ENCODE assay signal across 28 cellular contexts in the genomic region with DNA sequence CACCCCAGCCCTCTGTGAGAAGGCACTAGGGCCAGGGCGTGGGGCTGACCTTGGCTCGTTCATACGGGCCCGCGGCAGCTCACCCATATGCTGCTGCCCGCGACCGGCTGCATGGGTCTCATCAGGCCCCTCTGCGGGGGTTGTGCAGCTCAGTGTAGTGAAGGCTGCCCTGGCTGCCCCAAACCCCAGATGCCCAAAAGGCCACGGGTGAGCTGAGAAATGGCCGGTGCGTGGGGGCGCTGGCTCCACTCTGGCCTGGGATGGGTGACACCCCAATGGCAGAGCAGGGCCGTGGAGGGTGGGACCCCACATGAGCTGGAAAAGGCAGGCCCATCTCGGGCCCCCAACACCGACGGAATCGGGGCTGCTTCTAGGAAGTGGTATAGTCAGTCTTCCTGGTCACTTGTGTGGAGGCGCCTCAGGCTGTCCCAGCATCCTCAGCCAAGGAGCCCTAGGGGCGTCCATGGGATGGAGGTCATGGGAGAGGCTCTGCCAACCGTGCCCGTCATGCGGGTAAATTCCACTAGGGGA. TPM values are rescaled to one million over a fixed set of nuclear protein-coding genes. Genes with fewer than 3 reads are reported as not detected.
DNase-seq lines count a peak whose midpoint lies in the region; TF ChIP-seq lines count a peak whose summit lies in the region.
"Had no signal": no experiment of that assay in that cellular context is flagged by ENCODE, and none has a peak within 500 bp of the region (broad histone marks: within the 10 kb centered on the region; RNA-seq: fewer than 3 reads in every experiment).

No MANE protein-coding gene starts in this region.

- TF ChIP-seq EP300 in sigmoid colon (IDR thresholded peaks at IDR 0.05) = no peak

- H3K36me3 ChIP-seq in sigmoid colon = no peaks in the 10 kb centered on the region
- H3K36me3 ChIP-seq: neural progenitor cell had no signal

- no peak overlapping the region for H3K27ac Mint-ChIP-seq in activated CD4-positive, alpha-beta memory T cell treated with anti-CD3 and anti-CD28 coated beads for 36 hours
- no peak overlapping the region for H3K27ac Mint-ChIP-seq in activated CD4-positive, alpha-beta memory T cell treated with anti-CD3 and anti-CD28 coated beads, Interleukin-2, amount 10 ng/mL, durations not matched to agents 7 days and 5 days
- no peak overlapping the region for H3K27ac Mint-ChIP-seq in CD14-positive monocyte
- H3K27ac Mint-ChIP-seq: activated CD4-positive, alpha-beta T cell treated with anti-CD3 and anti-CD28 coated beads, Interleukin-2, amount 10 ng/mL, durations not matched to agents 24 days and 14 days; activated naive CD4-positive, alpha-beta T cell treated with anti-CD3 and anti-CD28 coated beads, Interleukin-2, amount 50 U/mL, for 72 hours; CD4-positive, alpha-beta T cell; effector memory CD8-positive, alpha-beta T cell; GM23338; neural progenitor cell had no signal

- no peaks in the 10 kb centered on the region for H3K9me3 ChIP-seq in sigmoid colon

- DNase-seq in activated CD4-positive, alpha-beta memory T cell treated with anti-CD3 and anti-CD28 coated beads for 36 hours = peak; percentile 5
- no peak for DNase-seq in activated CD4-positive, alpha-beta memory T cell treated with anti-CD3 and anti-CD28 coated beads, Interleukin-2, amount 10 ng/mL, durations not matched to agents 7 days and 5 days
- DNase-seq in CD14-positive monocyte (ENCODE audit: low spot score) = peak; percentile 18
- peak in 7 of 10 donors; percentile 2 to 35 (median 26) for DNase-seq in dorsolateral prefrontal cortex
- peak; percentile 61 for DNase-seq in sigmoid colon
- DNase-seq in effector CD8-positive, alpha-beta T cell (lab: John Stamatoyannopoulos, UW) = no peak
- DNase-seq in D341Med (ENCODE audit: low spot score) = no peak
- no peak for DNase-seq in NCI-H1930 (lab: John Stamatoyannopoulos, UW)
- DNase-seq: activated CD4-positive, alpha-beta T cell treated with anti-CD3 and anti-CD28 coated beads, Interleukin-2, amount 10 ng/mL, durations not matched to agents 24 days and 14 days; anterior cingulate cortex; DND-41; effector memory CD8-positive, alpha-beta T cell; GF-D8; NCI-H146; NCI-H2107; SIG-M5; stimulated activated CD4-positive, alpha-beta T cell treated with anti-CD3 and anti-CD28 coated beads, Interleukin-4, amount 100 ng/mL, for 4 hours; SW 1271; trophoblast cell had no signal

- CTCF ChIA-PET in activated CD4-positive, alpha-beta memory T cell treated with anti-CD3 and anti-CD28 coated beads for 36 hours (lab: Charles Lee) = no interaction called here
- CTCF ChIA-PET in activated CD4-positive, alpha-beta memory T cell treated with anti-CD3 and anti-CD28 coated beads, Interleukin-2, amount 10 ng/mL, durations not matched to agents 7 days and 5 days (lab: Charles Lee) = no interaction called here

- no peaks in the 10 kb centered on the region for H3K9me3 Mint-ChIP-seq in activated CD4-positive, alpha-beta memory T cell treated with anti-CD3 and anti-CD28 coated beads for 36 hours
- no peaks in the 10 kb centered on the region for H3K9me3 Mint-ChIP-seq in activated CD4-positive, alpha-beta memory T cell treated with anti-CD3 and anti-CD28 coated beads, Interleukin-2, amount 10 ng/mL, durations not matched to agents 7 days and 5 days
- H3K9me3 Mint-ChIP-seq in CD14-positive monocyte = no peaks in the 10 kb centered on the region
- H3K9me3 Mint-ChIP-seq: activated CD4-positive, alpha-beta T cell treated with anti-CD3 and anti-CD28 coated beads, Interleukin-2, amount 10 ng/mL, durations not matched to agents 24 days and 14 days; activated naive CD4-positive, alpha-beta T cell treated with anti-CD3 and anti-CD28 coated beads, Interleukin-2, amount 50 U/mL, for 72 hours; CD4-positive, alpha-beta T cell; effector memory CD8-positive, alpha-beta T cell; GM23338; neural progenitor cell had no signal

- H3K4me1 ChIP-seq in sigmoid colon = peaks cover 0 to 4% (median 0%) of the 10 kb centered on the region in 4 donors
- H3K4me1 ChIP-seq: neural progenitor cell had no signal

- no peak overlapping the region for H3K4me3 ChIP-seq in dorsolateral prefrontal cortex
- H3K4me3 ChIP-seq in sigmoid colon = no peak overlapping the region
- H3K4me3 ChIP-seq: GM23338, neural progenitor cell had no signal

- intact Hi-C loops in activated CD4-positive, alpha-beta memory T cell treated with anti-CD3 and anti-CD28 coated beads for 36 hours (cut with micrococcal nuclease) = no loop called here
- intact Hi-C loops in CD14-positive monocyte (cut with micrococcal nuclease) = no loop called here
- intact Hi-C loops in dorsolateral prefrontal cortex (cut with DNase I) = no loop called here
- intact Hi-C loops in sigmoid colon (cut with DNase I) = no loop called here

- TF ChIP-seq CTCF in CD14-positive monocyte (IDR thresholded peaks at IDR 0.05) = no peak
- TF ChIP-seq CTCF in dorsolateral prefrontal cortex (IDR thresholded peaks at IDR 0.05 in 54 of 56, conservative IDR thresholded peaks at IDR 0.05 in 2 of 56; ENCODE audit: low read depth in 1 of 56, partially characterized antibody in 56 of 56) = no peak
- TF ChIP-seq CTCF in sigmoid colon (IDR thresholded peaks at IDR 0.05) = no peak

- no peak for TF ChIP-seq POLR2A in sigmoid colon (IDR thresholded peaks at IDR 0.05)

- peaks cover 4% of the 10 kb centered on the region for H3K27me3 Mint-ChIP-seq in activated CD4-positive, alpha-beta memory T cell treated with anti-CD3 and anti-CD28 coated beads for 36 hours
- H3K27me3 Mint-ChIP-seq in activated CD4-positive, alpha-beta memory T cell treated with anti-CD3 and anti-CD28 coated beads, Interleukin-2, amount 10 ng/mL, durations not matched to agents 7 days and 5 days = no peaks in the 10 kb centered on the region
- H3K27me3 Mint-ChIP-seq in CD14-positive monocyte (ENCODE audit: low read depth in 3 of 3) = peaks cover 0 to 9% (median 2%) of the 10 kb centered on the region in 3 donors
- H3K27me3 Mint-ChIP-seq: activated CD4-positive, alpha-beta T cell treated with anti-CD3 and anti-CD28 coated beads, Interleukin-2, amount 10 ng/mL, durations not matched to agents 24 days and 14 days; CD4-positive, alpha-beta T cell had no signal

- no peaks in the 10 kb centered on the region for H3K4me1 Mint-ChIP-seq in activated CD4-positive, alpha-beta memory T cell treated with anti-CD3 and anti-CD28 coated beads for 36 hours (ENCODE audit: low read depth)
- H3K4me1 Mint-ChIP-seq in activated CD4-positive, alpha-beta memory T cell treated with anti-CD3 and anti-CD28 coated beads, Interleukin-2, amount 10 ng/mL, durations not matched to agents 7 days and 5 days = no peaks in the 10 kb centered on the region
- H3K4me1 Mint-ChIP-seq in CD14-positive monocyte = no peaks in the 10 kb centered on the region
- H3K4me1 Mint-ChIP-seq: activated CD4-positive, alpha-beta T cell treated with anti-CD3 and anti-CD28 coated beads, Interleukin-2, amount 10 ng/mL, durations not matched to agents 24 days and 14 days had no signal

- POLR2A ChIA-PET in activated CD4-positive, alpha-beta memory T cell treated with anti-CD3 and anti-CD28 coated beads for 36 hours (lab: Charles Lee) = no interaction called here
- POLR2A ChIA-PET in activated CD4-positive, alpha-beta memory T cell treated with anti-CD3 and anti-CD28 coated beads, Interleukin-2, amount 10 ng/mL, durations not matched to agents 7 days and 5 days (lab: Charles Lee) = no interaction called here

- H3K27me3 ChIP-seq in dorsolateral prefrontal cortex (peaks cover 0 to 3% (median 0%) of the 10 kb centered on the region in 45 donors), sigmoid colon (no peaks in the 10 kb centered on the region)
- H3K27me3 ChIP-seq: neural progenitor cell had no signal

- WGBS in sigmoid colon, 2 donors = 85 to 89% methylated on average over 23 of the region's 23 CpGs

- H3K27ac ChIP-seq in dorsolateral prefrontal cortex (no peak overlapping the region), sigmoid colon (no peak overlapping the region)
- H3K27ac ChIP-seq: neural progenitor cell had no signal

- H3K4me3 Mint-ChIP-seq in activated CD4-positive, alpha-beta memory T cell treated with anti-CD3 and anti-CD28 coated beads for 36 hours = no peak overlapping the region
- H3K4me3 Mint-ChIP-seq in activated CD4-positive, alpha-beta memory T cell treated with anti-CD3 and anti-CD28 coated beads, Interleukin-2, amount 10 ng/mL, durations not matched to agents 7 days and 5 days = no peak overlapping the region
- H3K4me3 Mint-ChIP-seq in CD14-positive monocyte = no peak overlapping the region
- H3K4me3 Mint-ChIP-seq: activated CD4-positive, alpha-beta T cell treated with anti-CD3 and anti-CD28 coated beads, Interleukin-2, amount 10 ng/mL, durations not matched to agents 24 days and 14 days; CD4-positive, alpha-beta T cell; effector memory CD8-positive, alpha-beta T cell; GM23338; neural progenitor cell had no signal

- no peaks in the 10 kb centered on the region for H3K36me3 Mint-ChIP-seq in activated CD4-positive, alpha-beta memory T cell treated with anti-CD3 and anti-CD28 coated beads for 36 hours
- no peaks in the 10 kb centered on the region for H3K36me3 Mint-ChIP-seq in activated CD4-positive, alpha-beta memory T cell treated with anti-CD3 and anti-CD28 coated beads, Interleukin-2, amount 10 ng/mL, durations not matched to agents 7 days and 5 days (ENCODE audit: low read depth)
- H3K36me3 Mint-ChIP-seq in CD14-positive monocyte = no peaks in the 10 kb centered on the region
- H3K36me3 Mint-ChIP-seq: activated naive CD4-positive, alpha-beta T cell treated with anti-CD3 and anti-CD28 coated beads, Interleukin-2, amount 50 U/mL, for 72 hours had no signal

RNA-seq across cellular contexts. Expression of a gene that starts 19.4 kb away (rescaled TPM):
- not detected for total RNA-seq in activated CD4-positive, alpha-beta memory T cell treated with anti-CD3 and anti-CD28 coated beads for 36 hours
- not detected for total RNA-seq in activated CD4-positive, alpha-beta memory T cell treated with anti-CD3 and anti-CD28 coated beads, Interleukin-2, amount 10 ng/mL, durations not matched to agents 7 days and 5 days
- polyA plus RNA-seq in CD14-positive monocyte = not detected
- under 1 TPM in 35 of 120 experiments, not detected in 85; 0.24 to 0.82 (median 0.41) TPM for total RNA-seq in dorsolateral prefrontal cortex
- total RNA-seq in sigmoid colon = under 1 TPM in 1 of 4 donors, not detected in 3; 0.66 TPM
- not detected for polyA plus RNA-seq in sigmoid colon
- total RNA-seq: A172; activated CD4-positive, alpha-beta T cell treated with anti-CD3 and anti-CD28 coated beads, Interleukin-2, amount 10 ng/mL, durations not matched to agents 24 days and 14 days; bronchial epithelial cell; epithelial cell of proximal tubule; GM23338; left lobe of liver; subcutaneous adipose tissue had no signal
- polyA plus RNA-seq: GM23338 had no signal

RNA-seq across cellular contexts. Expression of a gene that starts 46.1 kb away (rescaled TPM):
- 1 to 10 TPM; 4.3 to 5.0 TPM for total RNA-seq in activated CD4-positive, alpha-beta memory T cell treated with anti-CD3 and anti-CD28 coated beads for 36 hours
- 1 to 10 TPM; 5.6 to 6.5 TPM for total RNA-seq in activated CD4-positive, alpha-beta memory T cell treated with anti-CD3 and anti-CD28 coated beads, Interleukin-2, amount 10 ng/mL, durations not matched to agents 7 days and 5 days
- polyA plus RNA-seq in CD14-positive monocyte (1 to 10 TPM in 1 of 2 donors, under 1 TPM in 1; 0.85 to 1.5 TPM), sigmoid colon (1 to 10 TPM; 1.2 to 3.3 (median 1.2) TPM)
- total RNA-seq in dorsolateral prefrontal cortex (10 to 100 TPM in 91 of 120 experiments, 1 to 10 TPM in 29; 6.3 to 19.1 (median 11.6) TPM), sigmoid colon (1 to 10 TPM; 5.7 to 8.3 (median 7.1) TPM)

RNA-seq across cellular contexts. Expression of a gene that starts 46.3 kb away (rescaled TPM):
- 100 to 1,000 TPM; 142 to 143 TPM for total RNA-seq in activated CD4-positive, alpha-beta memory T cell treated with anti-CD3 and anti-CD28 coated beads for 36 hours
- total RNA-seq in activated CD4-positive, alpha-beta memory T cell treated with anti-CD3 and anti-CD28 coated beads, Interleukin-2, amount 10 ng/mL, durations not matched to agents 7 days and 5 days = 100 to 1,000 TPM; 144 to 150 TPM
- 10 to 100 TPM; 91.5 to 98.0 TPM for polyA plus RNA-seq in CD14-positive monocyte
- total RNA-seq in dorsolateral prefrontal cortex = 100 to 1,000 TPM; 112 to 251 (median 177) TPM
- 10 to 100 TPM; 72.7 to 87.0 (median 80.2) TPM for total RNA-seq in sigmoid colon
- polyA plus RNA-seq in sigmoid colon = 100 to 1,000 TPM; 184 to 290 (median 187) TPM

Comparison
In these comparisons a context has a peak if more than half of its experiments do, and no peak if none do; other contexts are left out.
1. DNase-seq: peak in activated CD4-positive, alpha-beta memory T cell treated with anti-CD3 and anti-CD28 coated beads for 36 hours (single experiment), CD14-positive monocyte (single experiment), dorsolateral prefrontal cortex (7 of 10) and sigmoid colon (single experiment); none in activated CD4-positive, alpha-beta memory T cell treated with anti-CD3 and anti-CD28 coated beads, Interleukin-2, amount 10 ng/mL, durations not matched to agents 7 days and 5 days (single experiment), effector CD8-positive, alpha-beta T cell (single experiment), D341Med (single experiment) and NCI-H1930 (0 of 2).